Comparison of ENCODE assay signal across 23 cellular contexts in the genomic region with DNA sequence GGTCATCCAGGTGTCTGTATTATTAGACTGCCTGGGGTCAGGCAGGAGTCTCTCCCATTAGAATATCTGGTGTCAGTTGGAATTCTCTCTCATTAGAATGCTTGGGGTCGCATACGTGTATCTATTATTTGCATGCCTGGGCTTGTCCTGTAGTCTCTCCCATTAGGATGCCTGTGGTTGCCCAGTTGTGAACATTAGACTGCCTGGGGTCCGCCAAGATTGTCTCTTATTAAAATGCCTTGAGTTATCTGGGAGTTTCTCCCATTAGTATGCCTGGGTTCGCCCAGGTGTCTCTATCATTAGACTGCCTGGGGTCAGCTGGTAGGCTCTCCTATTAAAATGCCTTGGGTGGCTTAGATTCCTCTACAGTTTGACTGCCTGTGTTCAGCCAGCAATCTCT.
A peak's percentile ranks its signal among the peaks of the same experiment; 100 is the strongest.
DNase-seq lines count a peak whose midpoint lies in the region; ATAC-seq, FAIRE-seq and TF ChIP-seq lines count a peak whose summit lies in the region.
"Had no signal": no experiment of that assay in that cellular context is flagged by ENCODE, and none has a peak within 500 bp of the region (broad histone marks: within the 10 kb centered on the region; RNA-seq: fewer than 3 reads in every experiment).

No MANE protein-coding gene starts in this region.

- no peak overlapping the region for H3K9ac ChIP-seq in mammary epithelial cell (ENCODE audit: insufficient read depth, low read length)
- H3K9ac ChIP-seq: BLaER1 had no signal

- no peak for TF ChIP-seq CTCF in mammary epithelial cell (conservative IDR thresholded peaks at IDR 0.05 in 1 of 2, IDR thresholded peaks at IDR 0.05 in 1 of 2; ENCODE audit: extremely low read depth in 1 of 2, insufficient read depth in 1 of 2, low read depth in 1 of 2, low read length in 2 of 2)
- TF ChIP-seq CTCF in breast epithelium (IDR thresholded peaks at IDR 0.05), result no peak
- TF ChIP-seq CTCF in epithelial cell of esophagus (IDR thresholded peaks at IDR 0.05; ENCODE audit: insufficient read depth, low read depth, low read length, missing control alignments), result no peak
- TF ChIP-seq CTCF in heart right ventricle (IDR thresholded peaks at IDR 0.05), result no peak

- no peak overlapping the region for H2AFZ ChIP-seq in mammary epithelial cell (ENCODE audit: low read depth, low read length)
- H2AFZ ChIP-seq: GM23338 had no signal

- WGBS in mammary epithelial cell (ENCODE audit: low coverage, missing lambda C conversion rate), result 66% methylated on average over 4 of the region's 4 CpGs
- WGBS in heart right ventricle, 2 donors, result 63 to 75% methylated on average over 4 of the region's 4 CpGs

- no peak overlapping the region for H3K4me3 ChIP-seq in mammary epithelial cell (replicated peaks in 1 of 3; ENCODE audit: insufficient read depth in 1 of 3, low read depth in 2 of 3, low read length in 3 of 3)
- no peak overlapping the region for H3K4me3 ChIP-seq in breast epithelium
- H3K4me3 ChIP-seq in epithelial cell of esophagus (ENCODE audit: low read length), result no peak overlapping the region
- no peak overlapping the region for H3K4me3 ChIP-seq in heart right ventricle
- H3K4me3 ChIP-seq: BLaER1, GM12878, GM23338 had no signal

- H3K79me2 ChIP-seq in mammary epithelial cell (ENCODE audit: insufficient read depth, low read length), result no peaks in the 10 kb centered on the region

- dilution Hi-C loops in mammary epithelial cell (cut with HindIII; ENCODE audit: low sequenced_read_pairs), result loop anchor here (25.0 kb wide), 1 partner anchor 106 kb away; no protein-coding TSS in a partner anchor

- ATAC-seq in HG02763 (IDR thresholded peaks at IDR 0.05; ENCODE audit: unreplicated experiment) (no peak), heart right ventricle (no peak)
- ATAC-seq: CD8-positive, alpha-beta T cell; GM12878; GM23338; HCT116 had no signal

- H3K27ac ChIP-seq in mammary epithelial cell (ENCODE audit: insufficient read depth, low read depth, low read length) (no peak overlapping the region), breast epithelium (no peak overlapping the region), heart right ventricle (no peak overlapping the region)
- H3K27ac ChIP-seq: 22Rv1, BLaER1, C4-2B had no signal

- DNase-seq in mammary epithelial cell (peak; percentile 30), breast epithelium (ENCODE audit: low spot score in 2 of 2) (no peak), epithelial cell of esophagus (ENCODE audit: low read depth) (peak; percentile 13), urothelium cell line (ENCODE audit: low spot score) (peak; percentile 54), heart right ventricle (no peak)
- DNase-seq: Caco-2; CD4-positive, CD25-positive, alpha-beta regulatory T cell; CD8-positive, alpha-beta T cell; DMS 273 treated with DMSO at 0.1 percent for 48 hours; DMS79; EL; GDM1; H9 had no signal

- no peaks in the 10 kb centered on the region for H4K20me1 ChIP-seq in mammary epithelial cell (ENCODE audit: insufficient read depth, low read length)
- H4K20me1 ChIP-seq: BLaER1 had no signal

- H3K4me1 ChIP-seq in mammary epithelial cell (ENCODE audit: insufficient read depth, low read length) (no peaks in the 10 kb centered on the region), breast epithelium (no peaks in the 10 kb centered on the region), heart right ventricle (no peaks in the 10 kb centered on the region)
- H3K4me1 ChIP-seq: BLaER1, Caco-2 had no signal

- TF ChIP-seq POLR2A in breast epithelium (IDR thresholded peaks at IDR 0.05), result no peak

- intact Hi-C loops in mammary epithelial cell (cut with micrococcal nuclease) (no loop called here), breast epithelium (cut with DNase I; ENCODE audit: low total_unique reads) (no loop called here), heart right ventricle (cut with DNase I) (no loop called here)

- H3K36me3 ChIP-seq in mammary epithelial cell (ENCODE audit: insufficient read depth, low read length) (no peaks in the 10 kb centered on the region), breast epithelium (no peaks in the 10 kb centered on the region), heart right ventricle (no peaks in the 10 kb centered on the region)
- H3K36me3 ChIP-seq: BLaER1 had no signal

- no peak overlapping the region for H3K4me2 ChIP-seq in mammary epithelial cell (ENCODE audit: insufficient read depth, low read depth, low read length)
- H3K4me2 ChIP-seq: BLaER1, GM23338 had no signal

- CTCF ChIA-PET in mammary epithelial cell (lab: Charles Lee; ENCODE audit: low non-redundant PET), result no interaction called here

- peak; percentile 67 for FAIRE-seq in urothelium cell line (lab: Jason Lieb, UNC)
- FAIRE-seq: A204.1, D721Med, GM12878, GM19239 had no signal

- H3K27me3 ChIP-seq in mammary epithelial cell (ENCODE audit: insufficient read depth, low read length) (no peaks in the 10 kb centered on the region), breast epithelium (no peaks in the 10 kb centered on the region), heart right ventricle (no peaks in the 10 kb centered on the region)
- H3K27me3 ChIP-seq: BLaER1 had no signal

- in situ Hi-C loops in mammary epithelial cell (cut with MboI; ENCODE audit: low sequenced_read_pairs in 2 of 2), result no loop called here

- no TSS peak for BruUV-seq in mammary epithelial cell (replicated peaks; lab: Mats Ljungman, UMichigan)

- H3K9me3 ChIP-seq in mammary epithelial cell (replicated peaks; ENCODE audit: insufficient read depth, low read length) (no peaks in the 10 kb centered on the region), breast epithelium (peaks cover 27 to 83% of the 10 kb centered on the region in 2 donors), heart right ventricle (peaks cover 0 to 91% (median 9%) of the 10 kb centered on the region in 11 donors)

Comparison
In these comparisons a context has a peak if more than half of its experiments do, and no peak if none do; other contexts are left out.
1. DNase-seq: peak in mammary epithelial cell (single experiment), epithelial cell of esophagus (single experiment) and urothelium cell line (single experiment); none in breast epithelium (0 of 2) and heart right ventricle (0 of 2).